Comparison of ENCODE assay signal across 8 cellular contexts in genomic region chrX:103607385-103608304, GRCh38. TPM values are rescaled to one million over a fixed set of nuclear protein-coding genes. Genes with fewer than 3 reads are reported as not detected.
A peak's percentile ranks its signal among the peaks of the same experiment; 100 is the strongest.
DNase-seq lines count a peak whose midpoint lies in the region; ATAC-seq and TF ChIP-seq lines count a peak whose summit lies in the region.

TCEAL3 (plus strand) TSS chrX:103607963; CDS start chrX:103609065, 1,102 bp downstream.

- H3K4me3 ChIP-seq in cardiac fibroblast (replicated peaks in 1 of 2; ENCODE audit: low read depth in 2 of 2, low read length in 2 of 2) = peak within 1 kb of the TSS; percentile 68 to 70
- H3K4me3 ChIP-seq in iPS-18c (ENCODE audit: insufficient read depth, low read depth, low read length) = peak within 1 kb of the TSS; percentile 81
- peak within 1 kb of the TSS; percentile 64 for H3K4me3 ChIP-seq in skeletal muscle cell (ENCODE audit: low read depth, low read length)

- peaks cover 9% of the 10 kb centered on the region for H3K4me1 Mint-ChIP-seq in CD4-positive, alpha-beta T cell (ENCODE audit: low read depth)

- no peaks in the 10 kb centered on the region for H3K36me3 Mint-ChIP-seq in CD4-positive, alpha-beta T cell (ENCODE audit: low read depth)

- H3K27ac Mint-ChIP-seq in CD4-positive, alpha-beta T cell = peak within 1 kb of the TSS; percentile 69

- no peak within 1 kb of the TSS for H3K27ac ChIP-seq in CD4-positive, alpha-beta T cell (ENCODE audit: low read depth, low read length)

- POLR2A ChIA-PET in CD4-positive, alpha-beta T cell (lab: Charles Lee) = interaction anchor here (0.7 kb wide), 1 partner anchor 17 kb away, joined by 3 read pairs; no protein-coding TSS in a partner anchor
- POLR2A ChIA-PET in HEK293T (lab: Yijun Ruan, JAX) = no interaction called here

- no peaks in the 10 kb centered on the region for H3K9me3 Mint-ChIP-seq in CD4-positive, alpha-beta T cell

- peak; percentile 71 for ATAC-seq in CD4-positive, alpha-beta T cell (ENCODE audit: poor library complexity)
- ATAC-seq in GM19328 (IDR thresholded peaks at IDR 0.05; ENCODE audit: unreplicated experiment) = peak; percentile 64
- ATAC-seq in HG03460 (IDR thresholded peaks at IDR 0.05; ENCODE audit: unreplicated experiment) = peak; percentile 79
- peak; percentile 87 for ATAC-seq in SK-N-SH treated with all-trans-retinoic acid at 6 μM for 48 hours

- no peaks in the 10 kb centered on the region for H3K27me3 ChIP-seq in CD4-positive, alpha-beta T cell (ENCODE audit: control insufficient read depth, insufficient read depth, low read length)

- H3K27me3 Mint-ChIP-seq in CD4-positive, alpha-beta T cell = no peaks in the 10 kb centered on the region

- H3K4me3 Mint-ChIP-seq in CD4-positive, alpha-beta T cell = peak within 1 kb of the TSS; percentile 87

- peak in 5 of 10 experiments; percentile 8 to 37 (median 18) for DNase-seq in CD4-positive, alpha-beta T cell
- DNase-seq in cardiac fibroblast (ENCODE audit: low read depth in 2 of 2) (peak; percentile 33 to 70), skeletal muscle cell (ENCODE audit: low read depth) (no peak), HEK293T (ENCODE audit: extremely low spot score) (no peak)

- CTCF ChIA-PET in CD4-positive, alpha-beta T cell (lab: Charles Lee) = no interaction called here
- CTCF ChIA-PET in HEK293T (lab: Yijun Ruan, JAX) = no interaction called here

- intact Hi-C loops in CD4-positive, alpha-beta T cell (cut with DNase I, micrococcal nuclease) = no loop called here

- TF ChIP-seq CTCF in CD4-positive, alpha-beta T cell (IDR thresholded peaks at IDR 0.05) = no peak
- no peak for TF ChIP-seq CTCF in cardiac fibroblast (IDR thresholded peaks at IDR 0.05; ENCODE audit: low read depth, low read length)

- no peaks in the 10 kb centered on the region for H3K9me3 ChIP-seq in CD4-positive, alpha-beta T cell (ENCODE audit: control insufficient read depth, low read length)
- H3K9me3 ChIP-seq in iPS-18c (ENCODE audit: control insufficient read depth, insufficient read depth, low read length) = no peaks in the 10 kb centered on the region

TF ChIP-seq in SK-N-SH treated with all-trans-retinoic acid at 6 μM for 48 hours, 23 proteins besides CTCF, POLR2A, EP300 and RAD21 (continues in another document):
- TF ChIP-seq ZFP30 (CRISPR knock-in tag; IDR thresholded peaks at IDR 0.05) (no peak), TSHZ2 (CRISPR knock-in tag; IDR thresholded peaks at IDR 0.05) (no peak), RARB (CRISPR knock-in tag; IDR thresholded peaks at IDR 0.05) (no peak), BACH2 (CRISPR knock-in tag; IDR thresholded peaks at IDR 0.05; ENCODE audit: borderline replicate concordance) (no peak), POU6F1 (CRISPR knock-in tag; IDR thresholded peaks at IDR 0.05; ENCODE audit: borderline replicate concordance, low read depth) (no peak), SNAI2 (CRISPR knock-in tag; IDR thresholded peaks at IDR 0.05) (no peak), PPARA (CRISPR knock-in tag; IDR thresholded peaks at IDR 0.05; ENCODE audit: borderline replicate concordance) (no peak), ZNF565 (CRISPR knock-in tag; conservative IDR thresholded peaks at IDR 0.05; ENCODE audit: low read depth) (no peak)

TF ChIP-seq in HEK293T, 16 proteins besides CTCF, POLR2A, EP300 and RAD21:
- no peak for TF ChIP-seq L3MBTL2 (conservative IDR thresholded peaks at IDR 0.05)
- no peak for TF ChIP-seq BHLHE40 (IDR thresholded peaks at IDR 0.05; ENCODE audit: borderline replicate concordance)
- TF ChIP-seq FOXA1 (IDR thresholded peaks at IDR 0.05) = no peak

RNA-seq across cellular contexts. Expression of gene TCEAL3, which starts in this region (rescaled TPM):
- total RNA-seq in CD4-positive, alpha-beta T cell = 1 to 10 TPM; 5.0 to 5.8 TPM

Comparison
In these comparisons a context has a peak if more than half of its experiments do, and no peak if none do; other contexts are left out.
1. DNase-seq: peak in cardiac fibroblast (2 of 2); none in skeletal muscle cell (single experiment) and HEK293T (single experiment).
2. Peak in every context shown above with its lines, with median percentiles within 50 percentile points of each other: ATAC-seq and H3K4me3 ChIP-seq.